26 cellular contexts compared by ENCODE assay signal in genomic region chr14:93981874-93982683, GRCh38. TPM values are rescaled to one million over a fixed set of nuclear protein-coding genes. Genes with fewer than 3 reads are reported as not detected.
A peak's percentile ranks its signal among the peaks of the same experiment; 100 is the strongest.
DNase-seq lines count a peak whose midpoint lies in the region; ATAC-seq and TF ChIP-seq lines count a peak whose summit lies in the region.
"Had no signal": no experiment of that assay in that cellular context is flagged by ENCODE, and none has a peak within 500 bp of the region (broad histone marks: within the 10 kb centered on the region; RNA-seq: fewer than 3 reads in every experiment).

No MANE protein-coding gene starts in this region.

- no peaks in the 10 kb centered on the region for H3K79me2 ChIP-seq in osteoblast (ENCODE audit: insufficient read depth, low read length)

- H2AFZ ChIP-seq in osteoblast (ENCODE audit: low read length) = no peak overlapping the region

- peaks cover 9% of the 10 kb centered on the region for H3K36me3 Mint-ChIP-seq in activated T-helper 1 cell treated with anti-CD3 and anti-CD28 coated beads, Interleukin-12 subunit alpha, Interleukin-12 subunit beta, Interleukin-2, Interleukin-4 antibody, amounts not matched to agents 30 ng/mL and 10 ng/mL and 1 ng/mL, durations not matched to agents 14 hours and 24 hours and 36 hours (ENCODE audit: low read depth)

- no peaks in the 10 kb centered on the region for H3K36me3 ChIP-seq in heart left ventricle
- no peaks in the 10 kb centered on the region for H3K36me3 ChIP-seq in esophagus muscularis mucosa
- H3K36me3 ChIP-seq in osteoblast (ENCODE audit: insufficient read depth, low read length) = no peaks in the 10 kb centered on the region
- H3K36me3 ChIP-seq: colonic mucosa had no signal

- no peak for TF ChIP-seq CTCF in heart left ventricle (IDR thresholded peaks at IDR 0.05)
- TF ChIP-seq CTCF in esophagus muscularis mucosa (IDR thresholded peaks at IDR 0.05) = no peak
- no peak for TF ChIP-seq CTCF in osteoblast (IDR thresholded peaks at IDR 0.05; ENCODE audit: extremely low read depth, low read depth, low read length)

- ATAC-seq in heart left ventricle (peak; percentile 13 to 60 (median 34)), Right ventricle myocardium superior (ENCODE audit: poor library complexity) (no peak)
- ATAC-seq: activated CD4-positive, alpha-beta T cell treated with anti-CD3 and anti-CD28 coated beads for 36 hours; activated CD8-positive, alpha-beta memory T cell treated with anti-CD3 and anti-CD28 coated beads, Interleukin-2, amount 10 ng/mL, durations not matched to agents 7 days and 5 days; mucosa of descending colon had no signal

- H3K4me3 ChIP-seq in heart left ventricle (no peak overlapping the region), esophagus muscularis mucosa (no peak overlapping the region), osteoblast (ENCODE audit: insufficient read depth, low read length) (no peak overlapping the region)
- H3K4me3 ChIP-seq: colonic mucosa, mucosa of descending colon, SK-N-MC had no signal

- DNase-seq in heart left ventricle (no peak), Right ventricle myocardium superior (no peak), esophagus muscularis mucosa (ENCODE audit: extremely low spot score) (no peak), osteoblast (ENCODE audit: insufficient read length, low spot score, missing footprints) (peak; percentile 65), AML-193 (lab: John Stamatoyannopoulos, UW) (no peak), DMS53 (lab: John Stamatoyannopoulos, UW) (no peak), midbrain (lab: John Stamatoyannopoulos, UW) (no peak)
- DNase-seq in activated T-helper 1 cell treated with anti-CD3 and anti-CD28 coated beads, Interleukin-12 subunit alpha, Interleukin-12 subunit beta, Interleukin-2, Interleukin-4 antibody, amounts not matched to agents 30 ng/mL and 10 ng/mL and 1 ng/mL, durations not matched to agents 14 hours and 24 hours and 36 hours (ENCODE audit: low spot score) = no peak
- DNase-seq: ACHN; activated CD4-positive, alpha-beta T cell treated with anti-CD3 and anti-CD28 coated beads for 36 hours; activated CD8-positive, alpha-beta memory T cell treated with anti-CD3 and anti-CD28 coated beads, Interleukin-2, amount 10 ng/mL, durations not matched to agents 7 days and 5 days; activated gamma-delta T cell; colonic mucosa; DMS153; foreskin fibroblast; HFFc6; KBM-7; mucosa of descending colon; NCI-H2107; NCI-H748 treated with DMSO at 0.1 percent for 48 hours; small intestine; stimulated activated CD4-positive, alpha-beta T cell treated with anti-CD3 and anti-CD28 coated beads, Interleukin-4, amount 100 ng/mL, for 4 hours; T1000 had no signal

- H3K4me2 ChIP-seq in osteoblast (ENCODE audit: insufficient read depth, low read length) = no peak overlapping the region

- no peak for TF ChIP-seq POLR2A in heart left ventricle (IDR thresholded peaks at IDR 0.05)
- no peak for TF ChIP-seq POLR2A in esophagus muscularis mucosa (IDR thresholded peaks at IDR 0.05; ENCODE audit: low read depth)

- peak overlapping the region; percentile 82 to 97 (median 90) for H3K27ac ChIP-seq in heart left ventricle
- H3K27ac ChIP-seq in esophagus muscularis mucosa (replicated peaks in 1 of 4) = peak overlapping the region; percentile 88 to 95 (median 90)
- no peak overlapping the region for H3K27ac ChIP-seq in osteoblast (ENCODE audit: low read depth, low read length)
- H3K27ac ChIP-seq: colonic mucosa, SK-N-MC had no signal

- no peaks in the 10 kb centered on the region for H3K27me3 ChIP-seq in heart left ventricle
- no peaks in the 10 kb centered on the region for H3K27me3 ChIP-seq in esophagus muscularis mucosa
- no peaks in the 10 kb centered on the region for H3K27me3 ChIP-seq in osteoblast (ENCODE audit: insufficient read depth, low read length)
- H3K27me3 ChIP-seq: colonic mucosa had no signal

- TF ChIP-seq EP300 in esophagus muscularis mucosa (IDR thresholded peaks at IDR 0.05) = no peak

- H3K4me1 ChIP-seq in heart left ventricle = peaks cover 0 to 84% (median 34%) of the 10 kb centered on the region in 12 donors
- H3K4me1 ChIP-seq in esophagus muscularis mucosa = peaks cover 57 to 91% (median 78%) of the 10 kb centered on the region in 4 donors
- H3K4me1 ChIP-seq in osteoblast (ENCODE audit: insufficient read depth, low read length) = peaks cover 30% of the 10 kb centered on the region
- H3K4me1 ChIP-seq: colonic mucosa had no signal

- peaks cover 48% of the 10 kb centered on the region for H3K4me1 Mint-ChIP-seq in activated T-helper 1 cell treated with anti-CD3 and anti-CD28 coated beads, Interleukin-12 subunit alpha, Interleukin-12 subunit beta, Interleukin-2, Interleukin-4 antibody, amounts not matched to agents 30 ng/mL and 10 ng/mL and 1 ng/mL, durations not matched to agents 14 hours and 24 hours and 36 hours (ENCODE audit: low read depth)

- H3K27ac Mint-ChIP-seq in activated T-helper 1 cell treated with anti-CD3 and anti-CD28 coated beads, Interleukin-12 subunit alpha, Interleukin-12 subunit beta, Interleukin-2, Interleukin-4 antibody, amounts not matched to agents 30 ng/mL and 10 ng/mL and 1 ng/mL, durations not matched to agents 14 hours and 24 hours and 36 hours = no peak overlapping the region
- H3K27ac Mint-ChIP-seq: activated CD4-positive, alpha-beta T cell treated with anti-CD3 and anti-CD28 coated beads for 36 hours; activated CD8-positive, alpha-beta memory T cell treated with anti-CD3 and anti-CD28 coated beads, Interleukin-2, amount 10 ng/mL, durations not matched to agents 7 days and 5 days; HFFc6 had no signal

- 80 to 83% (median 81%) methylated on average over 6 of the region's 6 CpGs for WGBS in heart left ventricle, 4 donors
- 93% methylated on average over 3 of the region's 6 CpGs for WGBS in esophagus muscularis mucosa

- intact Hi-C loops in heart left ventricle (cut with DNase I) = no loop called here
- intact Hi-C loops in Right ventricle myocardium superior (cut with DNase I) = no loop called here
- intact Hi-C loops in esophagus muscularis mucosa (cut with DNase I) = no loop called here
- intact Hi-C loops in activated T-helper 1 cell treated with anti-CD3 and anti-CD28 coated beads, Interleukin-12 subunit alpha, Interleukin-12 subunit beta, Interleukin-2, Interleukin-4 antibody, amounts not matched to agents 30 ng/mL and 10 ng/mL and 1 ng/mL, durations not matched to agents 14 hours and 24 hours and 36 hours (cut with micrococcal nuclease) = loop anchor here (1.0 kb wide), 1 partner anchor 7 kb away; no protein-coding TSS in a partner anchor

- no peak overlapping the region for H3K4me3 Mint-ChIP-seq in activated T-helper 1 cell treated with anti-CD3 and anti-CD28 coated beads, Interleukin-12 subunit alpha, Interleukin-12 subunit beta, Interleukin-2, Interleukin-4 antibody, amounts not matched to agents 30 ng/mL and 10 ng/mL and 1 ng/mL, durations not matched to agents 14 hours and 24 hours and 36 hours
- H3K4me3 Mint-ChIP-seq: activated CD4-positive, alpha-beta T cell treated with anti-CD3 and anti-CD28 coated beads for 36 hours; activated CD8-positive, alpha-beta memory T cell treated with anti-CD3 and anti-CD28 coated beads, Interleukin-2, amount 10 ng/mL, durations not matched to agents 7 days and 5 days; HFFc6 had no signal

- peaks cover 2% of the 10 kb centered on the region for H3K27me3 Mint-ChIP-seq in activated T-helper 1 cell treated with anti-CD3 and anti-CD28 coated beads, Interleukin-12 subunit alpha, Interleukin-12 subunit beta, Interleukin-2, Interleukin-4 antibody, amounts not matched to agents 30 ng/mL and 10 ng/mL and 1 ng/mL, durations not matched to agents 14 hours and 24 hours and 36 hours (ENCODE audit: insufficient read depth)
- H3K27me3 Mint-ChIP-seq: activated CD4-positive, alpha-beta T cell treated with anti-CD3 and anti-CD28 coated beads for 36 hours; activated CD8-positive, alpha-beta memory T cell treated with anti-CD3 and anti-CD28 coated beads, Interleukin-2, amount 10 ng/mL, durations not matched to agents 7 days and 5 days had no signal

- H4K20me1 ChIP-seq in osteoblast (ENCODE audit: insufficient read depth, low read length) = no peaks in the 10 kb centered on the region

- H3K9me3 ChIP-seq in heart left ventricle = no peaks in the 10 kb centered on the region
- H3K9me3 ChIP-seq in esophagus muscularis mucosa = no peaks in the 10 kb centered on the region
- no peaks in the 10 kb centered on the region for H3K9me3 ChIP-seq in osteoblast (ENCODE audit: low read depth, low read length)
- H3K9me3 ChIP-seq: colonic mucosa, mucosa of descending colon had no signal

- H3K9me3 Mint-ChIP-seq in activated T-helper 1 cell treated with anti-CD3 and anti-CD28 coated beads, Interleukin-12 subunit alpha, Interleukin-12 subunit beta, Interleukin-2, Interleukin-4 antibody, amounts not matched to agents 30 ng/mL and 10 ng/mL and 1 ng/mL, durations not matched to agents 14 hours and 24 hours and 36 hours = peaks cover 7% of the 10 kb centered on the region
- H3K9me3 Mint-ChIP-seq: HFFc6 had no signal

RNA-seq across cellular contexts. Expression of gene ASB2, which starts 5.7 kb away (rescaled TPM):
- total RNA-seq in heart left ventricle (100 to 1,000 TPM in 8 of 9 donors, 10 to 100 TPM in 1; 95.8 to 411 (median 166) TPM), Right ventricle myocardium superior (297 TPM), esophagus muscularis mucosa (100 to 1,000 TPM in 3 of 4 donors, 10 to 100 TPM in 1; 53.5 to 164 (median 105) TPM), osteoblast (0.88 and 1.1 TPM in 2 replicates)
- polyA plus RNA-seq in heart left ventricle = 100 to 1,000 TPM in 1 of 2 donors, 10 to 100 TPM in 1; 22.4 to 289 TPM
- total RNA-seq in activated T-helper 1 cell treated with anti-CD3 and anti-CD28 coated beads, Interleukin-12 subunit alpha, Interleukin-12 subunit beta, Interleukin-2, Interleukin-4 antibody, amounts not matched to agents 30 ng/mL and 10 ng/mL and 1 ng/mL, durations not matched to agents 14 hours and 24 hours and 36 hours = 21.1 and 23.4 TPM in 2 replicates
- total RNA-seq: HFFc6 had no signal

RNA-seq across cellular contexts. Expression of gene CCDC197, which starts 15.0 kb away (rescaled TPM):
- total RNA-seq in heart left ventricle = 1 to 10 TPM in 3 of 9 donors, under 1 TPM in 3, not detected in 3; 0.26 to 1.4 (median 0.95) TPM
- under 1 TPM in 1 of 2 donors, not detected in 1; 0.23 TPM for polyA plus RNA-seq in heart left ventricle
- total RNA-seq in Right ventricle myocardium superior = 1.3 TPM
- total RNA-seq in esophagus muscularis mucosa = not detected
- not detected in 2 replicates for total RNA-seq in osteoblast
- total RNA-seq in activated T-helper 1 cell treated with anti-CD3 and anti-CD28 coated beads, Interleukin-12 subunit alpha, Interleukin-12 subunit beta, Interleukin-2, Interleukin-4 antibody, amounts not matched to agents 30 ng/mL and 10 ng/mL and 1 ng/mL, durations not matched to agents 14 hours and 24 hours and 36 hours = 0.13 TPM in 1 of 2 replicates, not detected in the other
- total RNA-seq: colonic mucosa, HFFc6, mucosa of descending colon, omental fat pad had no signal
- polyA plus RNA-seq: small intestine, thymus had no signal

RNA-seq across cellular contexts. Expression of gene OTUB2, which starts 44.1 kb away (rescaled TPM):
- total RNA-seq in heart left ventricle (under 1 TPM; 0.09 to 0.60 (median 0.38) TPM), Right ventricle myocardium superior (0.56 TPM), esophagus muscularis mucosa (under 1 TPM in 3 of 4 donors, not detected in 1; 0.42 to 0.63 (median 0.52) TPM), osteoblast (1.2 and 1.4 TPM in 2 replicates)
- under 1 TPM; 0.19 to 0.50 TPM for polyA plus RNA-seq in heart left ventricle
- total RNA-seq in activated T-helper 1 cell treated with anti-CD3 and anti-CD28 coated beads, Interleukin-12 subunit alpha, Interleukin-12 subunit beta, Interleukin-2, Interleukin-4 antibody, amounts not matched to agents 30 ng/mL and 10 ng/mL and 1 ng/mL, durations not matched to agents 14 hours and 24 hours and 36 hours = 1.5 TPM in 2 replicates

RNA-seq across cellular contexts. Expression of gene FAM181A, which starts 54.9 kb away (rescaled TPM):
- total RNA-seq in heart left ventricle (not detected), Right ventricle myocardium superior (not detected), esophagus muscularis mucosa (not detected), osteoblast (not detected in 2 replicates)
- not detected for polyA plus RNA-seq in heart left ventricle
- total RNA-seq in activated T-helper 1 cell treated with anti-CD3 and anti-CD28 coated beads, Interleukin-12 subunit alpha, Interleukin-12 subunit beta, Interleukin-2, Interleukin-4 antibody, amounts not matched to agents 30 ng/mL and 10 ng/mL and 1 ng/mL, durations not matched to agents 14 hours and 24 hours and 36 hours = not detected in 2 replicates
- total RNA-seq: activated CD4-positive, alpha-beta T cell treated with anti-CD3 and anti-CD28 coated beads for 36 hours; activated CD8-positive, alpha-beta memory T cell treated with anti-CD3 and anti-CD28 coated beads, Interleukin-2, amount 10 ng/mL, durations not matched to agents 7 days and 5 days; colonic mucosa; HFFc6; mucosa of descending colon; omental fat pad had no signal
- polyA plus RNA-seq: small intestine had no signal

Comparison
In these comparisons a context has a peak if more than half of its experiments do, and no peak if none do; other contexts are left out.
1. RNA of gene ASB2, which starts 5.7 kb away (total RNA-seq): 297 TPM in Right ventricle myocardium superior (single experiment), 95.8 to 411 TPM in heart left ventricle, 53.5 to 164 TPM in esophagus muscularis mucosa and 21.1 to 23.4 TPM in activated T-helper 1 cell treated with anti-CD3 and anti-CD28 coated beads, Interleukin-12 subunit alpha, Interleukin-12 subunit beta, Interleukin-2, Interleukin-4 antibody, amounts not matched to agents 30 ng/mL and 10 ng/mL and 1 ng/mL, durations not matched to agents 14 hours and 24 hours and 36 hours; 0.88 to 1.1 TPM in osteoblast; every median in the first group is over 10 times any median in the second.